18 cellular contexts compared by ENCODE assay signal in genomic region chr3:46524832-46525231, GRCh38. TPM values are rescaled to one million over a fixed set of nuclear protein-coding genes. Genes with fewer than 3 reads are reported as not detected.
A peak's percentile ranks its signal among the peaks of the same experiment; 100 is the strongest.
DNase-seq lines count a peak whose midpoint lies in the region; ATAC-seq and TF ChIP-seq lines count a peak whose summit lies in the region.
"Had no signal": no experiment of that assay in that cellular context is flagged by ENCODE, and none has a peak within 500 bp of the region (broad histone marks: within the 10 kb centered on the region; RNA-seq: fewer than 3 reads in every experiment).

No MANE protein-coding gene starts in this region.

- no peak for ATAC-seq in stimulated activated naive CD8-positive, alpha-beta T cell treated with anti-CD3 and anti-CD28 coated beads, Interleukin-15, amount 100 ng/mL, for 72 hours
- ATAC-seq in stimulated activated naive CD8-positive, alpha-beta T cell treated with anti-CD3 and anti-CD28 coated beads, Interleukin-15, Interleukin-2, amounts not matched to agents 100 U/mL and 50 U/mL, for 24 hours, result no peak
- ATAC-seq in HG03432 (IDR thresholded peaks at IDR 0.05; ENCODE audit: unreplicated experiment), result no peak
- ATAC-seq: A549; CD8-positive, alpha-beta T cell had no signal

- H3K4me1 ChIP-seq in esophagus muscularis mucosa, result no peaks in the 10 kb centered on the region
- H3K4me1 ChIP-seq: A549, Caco-2 had no signal

- H3K4me3 ChIP-seq in esophagus muscularis mucosa, result no peak overlapping the region
- H3K4me3 ChIP-seq: A549; BLaER1 treated with 17β-estradiol and CSF1 and Interleukin-3, amounts not matched to agents 10 nM and 100 nM had no signal

- peaks cover 6% of the 10 kb centered on the region for H3K4me1 Mint-ChIP-seq in stimulated activated naive CD8-positive, alpha-beta T cell treated with anti-CD3 and anti-CD28 coated beads, Interleukin-15, amount 100 ng/mL, for 72 hours
- H3K4me1 Mint-ChIP-seq: B cell had no signal

- H3K27me3 Mint-ChIP-seq in stimulated activated naive CD8-positive, alpha-beta T cell treated with anti-CD3 and anti-CD28 coated beads, Interleukin-15, amount 100 ng/mL, for 72 hours, result no peaks in the 10 kb centered on the region
- H3K27me3 Mint-ChIP-seq: B cell; CD4-positive, alpha-beta T cell had no signal

- H3K9me3 Mint-ChIP-seq in stimulated activated naive CD8-positive, alpha-beta T cell treated with anti-CD3 and anti-CD28 coated beads, Interleukin-15, amount 100 ng/mL, for 72 hours, result no peaks in the 10 kb centered on the region
- H3K9me3 Mint-ChIP-seq: CD4-positive, alpha-beta T cell; CD8-positive, alpha-beta T cell had no signal

- intact Hi-C loops in esophagus muscularis mucosa (cut with DNase I), result no loop called here

- no peak overlapping the region for H3K4me3 Mint-ChIP-seq in stimulated activated naive CD8-positive, alpha-beta T cell treated with anti-CD3 and anti-CD28 coated beads, Interleukin-15, amount 100 ng/mL, for 72 hours
- H3K4me3 Mint-ChIP-seq: B cell; CD4-positive, alpha-beta T cell; CD8-positive, alpha-beta T cell had no signal

- H3K36me3 ChIP-seq in esophagus muscularis mucosa, result peaks cover 0 to 62% (median 0%) of the 10 kb centered on the region in 4 donors

- no peaks in the 10 kb centered on the region for H3K9me3 ChIP-seq in esophagus muscularis mucosa
- H3K9me3 ChIP-seq: A549; BLaER1 treated with 17β-estradiol and CSF1 and Interleukin-3, amounts not matched to agents 10 nM and 100 nM; Caco-2 had no signal

- DNase-seq in stimulated activated naive CD8-positive, alpha-beta T cell treated with anti-CD3 and anti-CD28 coated beads, Interleukin-15, amount 100 ng/mL, for 72 hours, result no peak
- DNase-seq in stimulated activated naive CD8-positive, alpha-beta T cell treated with anti-CD3 and anti-CD28 coated beads, Interleukin-15, Interleukin-2, amounts not matched to agents 100 U/mL and 50 U/mL, for 24 hours, result no peak
- DNase-seq in esophagus muscularis mucosa (ENCODE audit: extremely low spot score), result peak; percentile 24
- DNase-seq in HK-2 (ENCODE audit: unreplicated experiment), result no peak
- DNase-seq: AML-193; Caco-2; Calu3; CD4-positive, alpha-beta T cell; CD8-positive, alpha-beta T cell; DMS79 treated with DMSO at 0.1 percent for 48 hours; GF-D8 had no signal

- TF ChIP-seq EP300 in esophagus muscularis mucosa (IDR thresholded peaks at IDR 0.05), result no peak

- no peak overlapping the region for H3K27ac ChIP-seq in esophagus muscularis mucosa (replicated peaks in 1 of 4)
- H3K27ac ChIP-seq: 22Rv1; A549; BLaER1 treated with 17β-estradiol and CSF1 and Interleukin-3, amounts not matched to agents 10 nM and 100 nM; C4-2B had no signal

- H3K27me3 ChIP-seq in esophagus muscularis mucosa, result no peaks in the 10 kb centered on the region
- H3K27me3 ChIP-seq: BLaER1 treated with 17β-estradiol and CSF1 and Interleukin-3, amounts not matched to agents 10 nM and 100 nM had no signal

- WGBS in esophagus muscularis mucosa, result 92% methylated on average over 3 of the region's 3 CpGs

- no peak for TF ChIP-seq CTCF in esophagus muscularis mucosa (IDR thresholded peaks at IDR 0.05)

- peak overlapping the region; percentile 57 to 80 for H3K27ac Mint-ChIP-seq in stimulated activated naive CD8-positive, alpha-beta T cell treated with anti-CD3 and anti-CD28 coated beads, Interleukin-15, amount 100 ng/mL, for 72 hours
- H3K27ac Mint-ChIP-seq: B cell; CD4-positive, alpha-beta T cell; CD8-positive, alpha-beta T cell had no signal

- TF ChIP-seq POLR2A in esophagus muscularis mucosa (IDR thresholded peaks at IDR 0.05; ENCODE audit: low read depth), result no peak

RNA-seq across cellular contexts. Expression of gene RTP3, which starts 27.1 kb away (rescaled TPM):
- total RNA-seq in esophagus muscularis mucosa, result not detected
- total RNA-seq: A172; B cell; Caco-2; Calu3; CD4-positive, alpha-beta T cell; CD8-positive, alpha-beta T cell had no signal

RNA-seq across cellular contexts. Expression of gene LRRC2, which starts 41.3 kb away (rescaled TPM):
- total RNA-seq in esophagus muscularis mucosa, result under 1 TPM; 0.32 to 0.83 (median 0.55) TPM
- total RNA-seq: A172, B cell, Calu3 had no signal
